ENCODE assay signal across 1 cellular context in the genomic region with DNA sequence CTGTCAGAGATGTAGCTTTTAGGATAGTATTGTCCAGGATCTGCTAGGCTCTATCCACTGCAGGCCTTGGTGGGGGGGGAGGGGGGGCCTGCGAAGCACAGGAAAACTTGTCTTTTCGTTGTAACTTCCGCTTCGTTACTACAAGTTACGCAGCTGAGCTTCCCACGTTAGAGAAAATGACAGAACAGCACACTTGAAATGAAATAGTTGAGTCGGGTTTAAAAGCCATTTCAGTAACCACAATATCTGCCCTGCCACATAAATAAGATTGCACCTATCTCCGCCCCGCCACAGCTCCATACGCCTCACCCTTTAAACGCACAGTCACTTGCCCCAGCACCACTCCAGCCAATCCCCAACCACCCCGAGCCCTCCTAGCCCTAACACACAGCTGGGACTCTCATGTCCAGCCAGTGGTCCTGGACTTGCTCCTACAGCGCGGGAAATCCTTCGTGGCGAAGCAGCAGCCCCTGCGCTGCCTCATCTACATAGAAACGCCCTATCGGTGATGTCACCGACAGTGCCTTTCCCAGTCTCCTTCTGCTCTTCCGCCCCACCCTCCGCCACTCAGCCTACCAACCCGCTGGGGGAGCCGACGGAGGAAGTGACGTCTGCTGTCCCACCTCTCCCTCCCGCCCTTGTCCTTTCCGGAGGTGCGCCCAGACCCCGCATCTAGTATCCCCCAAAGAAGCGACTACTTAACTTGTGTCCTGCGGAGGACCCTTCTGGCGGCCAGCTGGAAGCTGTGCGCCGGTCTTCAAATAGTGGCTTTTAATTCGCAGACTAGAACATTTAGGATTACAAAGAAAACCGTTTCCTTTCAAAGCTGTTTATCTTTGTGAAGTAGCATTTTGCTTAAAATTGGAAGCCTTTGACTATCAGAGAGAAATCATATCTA.
TF ChIP-seq lines count a peak whose summit lies in the region.

No MANE protein-coding gene starts in this region.

TF ChIP-seq in WTC11, 78 proteins besides CTCF, POLR2A, EP300 and RAD21 (continued from another document):
- TF ChIP-seq, protein P1, sequence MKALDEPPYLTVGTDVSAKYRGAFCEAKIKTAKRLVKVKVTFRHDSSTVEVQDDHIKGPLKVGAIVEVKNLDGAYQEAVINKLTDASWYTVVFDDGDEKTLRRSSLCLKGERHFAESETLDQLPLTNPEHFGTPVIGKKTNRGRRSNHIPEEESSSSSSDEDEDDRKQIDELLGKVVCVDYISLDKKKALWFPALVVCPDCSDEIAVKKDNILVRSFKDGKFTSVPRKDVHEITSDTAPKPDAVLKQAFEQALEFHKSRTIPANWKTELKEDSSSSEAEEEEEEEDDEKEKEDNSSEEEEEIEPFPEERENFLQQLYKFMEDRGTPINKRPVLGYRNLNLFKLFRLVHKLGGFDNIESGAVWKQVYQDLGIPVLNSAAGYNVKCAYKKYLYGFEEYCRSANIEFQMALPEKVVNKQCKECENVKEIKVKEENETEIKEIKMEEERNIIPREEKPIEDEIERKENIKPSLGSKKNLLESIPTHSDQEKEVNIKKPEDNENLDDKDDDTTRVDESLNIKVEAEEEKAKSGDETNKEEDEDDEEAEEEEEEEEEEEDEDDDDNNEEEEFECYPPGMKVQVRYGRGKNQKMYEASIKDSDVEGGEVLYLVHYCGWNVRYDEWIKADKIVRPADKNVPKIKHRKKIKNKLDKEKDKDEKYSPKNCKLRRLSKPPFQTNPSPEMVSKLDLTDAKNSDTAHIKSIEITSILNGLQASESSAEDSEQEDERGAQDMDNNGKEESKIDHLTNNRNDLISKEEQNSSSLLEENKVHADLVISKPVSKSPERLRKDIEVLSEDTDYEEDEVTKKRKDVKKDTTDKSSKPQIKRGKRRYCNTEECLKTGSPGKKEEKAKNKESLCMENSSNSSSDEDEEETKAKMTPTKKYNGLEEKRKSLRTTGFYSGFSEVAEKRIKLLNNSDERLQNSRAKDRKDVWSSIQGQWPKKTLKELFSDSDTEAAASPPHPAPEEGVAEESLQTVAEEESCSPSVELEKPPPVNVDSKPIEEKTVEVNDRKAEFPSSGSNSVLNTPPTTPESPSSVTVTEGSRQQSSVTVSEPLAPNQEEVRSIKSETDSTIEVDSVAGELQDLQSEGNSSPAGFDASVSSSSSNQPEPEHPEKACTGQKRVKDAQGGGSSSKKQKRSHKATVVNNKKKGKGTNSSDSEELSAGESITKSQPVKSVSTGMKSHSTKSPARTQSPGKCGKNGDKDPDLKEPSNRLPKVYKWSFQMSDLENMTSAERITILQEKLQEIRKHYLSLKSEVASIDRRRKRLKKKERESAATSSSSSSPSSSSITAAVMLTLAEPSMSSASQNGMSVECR (CRISPR knock-in tag; IDR thresholded peaks at IDR 0.05; ENCODE audit: borderline replicate concordance), result peak; percentile 75; the same call in 1 of the 2 replicates
- TF ChIP-seq, protein P2, sequence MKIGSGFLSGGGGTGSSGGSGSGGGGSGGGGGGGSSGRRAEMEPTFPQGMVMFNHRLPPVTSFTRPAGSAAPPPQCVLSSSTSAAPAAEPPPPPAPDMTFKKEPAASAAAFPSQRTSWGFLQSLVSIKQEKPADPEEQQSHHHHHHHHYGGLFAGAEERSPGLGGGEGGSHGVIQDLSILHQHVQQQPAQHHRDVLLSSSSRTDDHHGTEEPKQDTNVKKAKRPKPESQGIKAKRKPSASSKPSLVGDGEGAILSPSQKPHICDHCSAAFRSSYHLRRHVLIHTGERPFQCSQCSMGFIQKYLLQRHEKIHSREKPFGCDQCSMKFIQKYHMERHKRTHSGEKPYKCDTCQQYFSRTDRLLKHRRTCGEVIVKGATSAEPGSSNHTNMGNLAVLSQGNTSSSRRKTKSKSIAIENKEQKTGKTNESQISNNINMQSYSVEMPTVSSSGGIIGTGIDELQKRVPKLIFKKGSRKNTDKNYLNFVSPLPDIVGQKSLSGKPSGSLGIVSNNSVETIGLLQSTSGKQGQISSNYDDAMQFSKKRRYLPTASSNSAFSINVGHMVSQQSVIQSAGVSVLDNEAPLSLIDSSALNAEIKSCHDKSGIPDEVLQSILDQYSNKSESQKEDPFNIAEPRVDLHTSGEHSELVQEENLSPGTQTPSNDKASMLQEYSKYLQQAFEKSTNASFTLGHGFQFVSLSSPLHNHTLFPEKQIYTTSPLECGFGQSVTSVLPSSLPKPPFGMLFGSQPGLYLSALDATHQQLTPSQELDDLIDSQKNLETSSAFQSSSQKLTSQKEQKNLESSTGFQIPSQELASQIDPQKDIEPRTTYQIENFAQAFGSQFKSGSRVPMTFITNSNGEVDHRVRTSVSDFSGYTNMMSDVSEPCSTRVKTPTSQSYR (CRISPR knock-in tag; IDR thresholded peaks at IDR 0.05), result 0 out of 2 replicates have a peak, but pooled peaks have one; percentile 54
- TF ChIP-seq ZNF416 (CRISPR knock-in tag; IDR thresholded peaks at IDR 0.05) (peak; percentile 98), ZNF671 (CRISPR knock-in tag; IDR thresholded peaks at IDR 0.05) (peak; percentile 97), PRRX2 (CRISPR knock-in tag; IDR thresholded peaks at IDR 0.05) (peak; percentile 96)
- TF ChIP-seq, protein P3, sequence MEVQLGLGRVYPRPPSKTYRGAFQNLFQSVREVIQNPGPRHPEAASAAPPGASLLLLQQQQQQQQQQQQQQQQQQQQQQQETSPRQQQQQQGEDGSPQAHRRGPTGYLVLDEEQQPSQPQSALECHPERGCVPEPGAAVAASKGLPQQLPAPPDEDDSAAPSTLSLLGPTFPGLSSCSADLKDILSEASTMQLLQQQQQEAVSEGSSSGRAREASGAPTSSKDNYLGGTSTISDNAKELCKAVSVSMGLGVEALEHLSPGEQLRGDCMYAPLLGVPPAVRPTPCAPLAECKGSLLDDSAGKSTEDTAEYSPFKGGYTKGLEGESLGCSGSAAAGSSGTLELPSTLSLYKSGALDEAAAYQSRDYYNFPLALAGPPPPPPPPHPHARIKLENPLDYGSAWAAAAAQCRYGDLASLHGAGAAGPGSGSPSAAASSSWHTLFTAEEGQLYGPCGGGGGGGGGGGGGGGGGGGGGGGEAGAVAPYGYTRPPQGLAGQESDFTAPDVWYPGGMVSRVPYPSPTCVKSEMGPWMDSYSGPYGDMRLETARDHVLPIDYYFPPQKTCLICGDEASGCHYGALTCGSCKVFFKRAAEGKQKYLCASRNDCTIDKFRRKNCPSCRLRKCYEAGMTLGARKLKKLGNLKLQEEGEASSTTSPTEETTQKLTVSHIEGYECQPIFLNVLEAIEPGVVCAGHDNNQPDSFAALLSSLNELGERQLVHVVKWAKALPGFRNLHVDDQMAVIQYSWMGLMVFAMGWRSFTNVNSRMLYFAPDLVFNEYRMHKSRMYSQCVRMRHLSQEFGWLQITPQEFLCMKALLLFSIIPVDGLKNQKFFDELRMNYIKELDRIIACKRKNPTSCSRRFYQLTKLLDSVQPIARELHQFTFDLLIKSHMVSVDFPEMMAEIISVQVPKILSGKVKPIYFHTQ (CRISPR knock-in tag; IDR thresholded peaks at IDR 0.05), result peak; percentile 93
- TF ChIP-seq, protein P4, sequence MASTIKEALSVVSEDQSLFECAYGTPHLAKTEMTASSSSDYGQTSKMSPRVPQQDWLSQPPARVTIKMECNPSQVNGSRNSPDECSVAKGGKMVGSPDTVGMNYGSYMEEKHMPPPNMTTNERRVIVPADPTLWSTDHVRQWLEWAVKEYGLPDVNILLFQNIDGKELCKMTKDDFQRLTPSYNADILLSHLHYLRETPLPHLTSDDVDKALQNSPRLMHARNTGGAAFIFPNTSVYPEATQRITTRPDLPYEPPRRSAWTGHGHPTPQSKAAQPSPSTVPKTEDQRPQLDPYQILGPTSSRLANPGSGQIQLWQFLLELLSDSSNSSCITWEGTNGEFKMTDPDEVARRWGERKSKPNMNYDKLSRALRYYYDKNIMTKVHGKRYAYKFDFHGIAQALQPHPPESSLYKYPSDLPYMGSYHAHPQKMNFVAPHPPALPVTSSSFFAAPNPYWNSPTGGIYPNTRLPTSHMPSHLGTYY (CRISPR knock-in tag; IDR thresholded peaks at IDR 0.05), result peak; percentile 95
